Comparison of ENCODE assay signal across 9 cellular contexts in the genomic region with DNA sequence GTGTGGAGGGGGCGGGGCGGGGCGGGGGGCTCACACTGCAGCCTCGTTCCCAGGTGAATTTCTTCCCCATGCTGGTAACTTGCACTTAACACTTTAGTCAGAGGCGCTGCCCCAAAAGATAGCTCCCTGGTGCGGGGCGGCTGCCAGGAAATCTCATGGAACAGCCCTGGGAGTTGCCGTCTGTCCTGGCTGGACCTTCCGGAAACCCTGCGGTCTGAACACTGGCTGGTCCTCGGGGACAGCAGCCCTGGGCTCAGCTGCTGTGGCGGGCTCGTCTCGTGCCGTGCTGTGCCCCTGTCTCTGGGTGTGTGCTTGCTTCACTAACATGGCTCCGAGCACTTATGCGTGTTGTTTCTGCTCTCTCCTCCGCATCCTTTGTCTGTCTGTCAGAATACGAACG. TPM values are rescaled to one million over a fixed set of nuclear protein-coding genes. Genes with fewer than 3 reads are reported as not detected.
DNase-seq lines count a peak whose midpoint lies in the region; ATAC-seq, FAIRE-seq and TF ChIP-seq lines count a peak whose summit lies in the region.
"Had no signal": no experiment of that assay in that cellular context is flagged by ENCODE, and none has a peak within 500 bp of the region (broad histone marks: within the 10 kb centered on the region; RNA-seq: fewer than 3 reads in every experiment).

No MANE protein-coding gene starts in this region.

- no peak for FAIRE-seq in K562 (lab: Jason Lieb, UNC)

- intact Hi-C loops in K562 (cut with micrococcal nuclease): no loop called here
- intact Hi-C loops in OCI-LY7 (cut with micrococcal nuclease; ENCODE audit: unreplicated experiment): no loop called here

- H3K27ac ChIP-seq in K562 (ENCODE audit: extremely low read depth, low read depth, low read length): no peak overlapping the region
- peak overlapping the region; percentile 99 for H3K27ac ChIP-seq in subcutaneous abdominal adipose tissue (ENCODE audit: low read depth, low read length)
- H3K27ac ChIP-seq in OCI-LY7 (ENCODE audit: low read depth, low read length, poor library complexity, severe bottlenecking): no peak overlapping the region

- H3K27me3 ChIP-seq in K562 (ENCODE audit: control insufficient read depth in 2 of 2, insufficient read depth in 2 of 2, low read length in 2 of 2) (no peaks in the 10 kb centered on the region), subcutaneous abdominal adipose tissue (ENCODE audit: control insufficient read depth in 5 of 5, insufficient read depth in 4 of 5, low read length in 5 of 5) (no peaks in the 10 kb centered on the region)
- H3K27me3 ChIP-seq: esophagus squamous epithelium had no signal

- H3K36me3 ChIP-seq in K562 (ENCODE audit: control insufficient read depth, insufficient read depth, low read length): peaks cover 91% of the 10 kb centered on the region
- peaks cover 0 to 53% (median 46%) of the 10 kb centered on the region in 5 donors for H3K36me3 ChIP-seq in subcutaneous abdominal adipose tissue (ENCODE audit: control insufficient read depth in 5 of 5, insufficient read depth in 5 of 5, low read length in 5 of 5)
- H3K36me3 ChIP-seq in OCI-LY7 (ENCODE audit: insufficient read depth, low read length): peaks cover 65% of the 10 kb centered on the region

- no peak for TF ChIP-seq RAD21 in K562 (CRISPR knock-in tag; conservative IDR thresholded peaks at IDR 0.05 in 1 of 2, IDR thresholded peaks at IDR 0.05 in 1 of 2)

- peaks cover 41 to 69% of the 10 kb centered on the region in 2 experiments for H3K4me1 ChIP-seq in K562 (replicated peaks in 1 of 2; ENCODE audit: control insufficient read depth in 2 of 2, insufficient read depth in 2 of 2, low read length in 2 of 2)
- H3K4me1 ChIP-seq in subcutaneous abdominal adipose tissue (ENCODE audit: control insufficient read depth in 5 of 5, insufficient read depth in 5 of 5, low read length in 5 of 5): peaks cover 27 to 74% (median 67%) of the 10 kb centered on the region in 5 donors
- peaks cover 6% of the 10 kb centered on the region for H3K4me1 ChIP-seq in OCI-LY7 (ENCODE audit: insufficient read depth, low read length, poor library complexity, severe bottlenecking)

- H3K79me2 ChIP-seq in K562 (ENCODE audit: control insufficient read depth, insufficient read depth, low read length) (peaks cover 54% of the 10 kb centered on the region), OCI-LY7 (ENCODE audit: insufficient read depth, low read depth, low read length) (peaks cover 8% of the 10 kb centered on the region)

- TF ChIP-seq CTCF in K562 (IDR thresholded peaks at IDR 0.05 in 2 of 3, conservative IDR thresholded peaks at IDR 0.05 in 1 of 3; ENCODE audit: insufficient read depth in 2 of 3, low read depth in 1 of 3, low read length in 3 of 3) (no peak), OCI-LY7 (conservative IDR thresholded peaks at IDR 0.05; ENCODE audit: low read length) (no peak)

- no peak overlapping the region for H2AFZ ChIP-seq in K562 (ENCODE audit: low read depth, low read length)
- no peak overlapping the region for H2AFZ ChIP-seq in OCI-LY7 (ENCODE audit: low read length)

- POLR2A ChIA-PET in K562 (lab: Yijun Ruan, JAX): interaction anchor here (0.6 to 0.7 kb wide), 3 partner anchors 8 to 139 kb away, joined by 3 read pairs; no protein-coding TSS in a partner anchor
- POLR2A ChIA-PET in OCI-LY7 (lab: Charles Lee): interaction anchor here (1.9 kb wide), 1 partner anchor 13 kb away, joined by 5 read pairs; no protein-coding TSS in a partner anchor

- no peak for DNase-seq in K562 (ENCODE audit: extremely low read depth in 1 of 4, low spot score in 3 of 4)
- peak; percentile 31 for DNase-seq in left kidney (ENCODE audit: low read depth, low spot score)
- no peak for DNase-seq in OCI-LY7 (ENCODE audit: low spot score)
- no peak for DNase-seq in GM03348 (ENCODE audit: low spot score)
- DNase-seq: esophagus squamous epithelium had no signal

- no peak for TF ChIP-seq EP300 in K562 (IDR thresholded peaks at IDR 0.05; ENCODE audit: low read length)

- H3K9ac ChIP-seq in K562 (ENCODE audit: insufficient read depth in 1 of 2, low read depth in 2 of 2, low read length in 2 of 2) (no peak overlapping the region), subcutaneous abdominal adipose tissue (ENCODE audit: low read length in 5 of 5) (peak overlapping the region in 1 of 5 donors; percentile 31)

- 95% methylated on average over 16 of the region's 20 CpGs for WGBS in K562 (ENCODE audit: insufficient coverage, low coverage, missing lambda C conversion rate)

- TF ChIP-seq POLR2A in K562 (conservative IDR thresholded peaks at IDR 0.05): no peak

- no peaks in the 10 kb centered on the region for H3K9me3 ChIP-seq in K562 (replicated peaks; ENCODE audit: control insufficient read depth, insufficient read depth, low read depth, low read length)
- H3K9me3 ChIP-seq in subcutaneous abdominal adipose tissue (ENCODE audit: control insufficient read depth in 5 of 5, low read length in 5 of 5): no peaks in the 10 kb centered on the region
- no peaks in the 10 kb centered on the region for H3K9me3 ChIP-seq in OCI-LY7 (ENCODE audit: low read length)
- H3K9me3 ChIP-seq: esophagus squamous epithelium had no signal

- in situ Hi-C loops in K562 (cut with MboI): no loop called here

- CTCF ChIA-PET in K562 (lab: Yijun Ruan, JAX; ENCODE audit: low intra/inter-chr PET ratio) (no interaction called here), OCI-LY7 (lab: Charles Lee; ENCODE audit: unreplicated experiment) (no interaction called here)

- BruUV-seq in K562 (replicated peaks; lab: Mats Ljungman, UMichigan) (no TSS peak), OCI-LY7 (replicated peaks; lab: Mats Ljungman, UMichigan) (no TSS peak)

- no peaks in the 10 kb centered on the region for H3K9me1 ChIP-seq in K562 (ENCODE audit: control insufficient read depth, insufficient read depth, low read length)

- H3K4me2 ChIP-seq in K562 (ENCODE audit: insufficient read depth, low read length) (no peak overlapping the region), OCI-LY7 (ENCODE audit: low read length) (no peak overlapping the region)

- H3K9me2 ChIP-seq in OCI-LY7 (ENCODE audit: insufficient read depth, low read length): no peaks in the 10 kb centered on the region

- no peak overlapping the region for H3K4me3 ChIP-seq in K562
- H3K4me3 ChIP-seq in subcutaneous abdominal adipose tissue (ENCODE audit: low read depth in 1 of 5, low read length in 5 of 5): peak overlapping the region in 3 of 5 donors; percentile 39 to 90 (median 83)
- no peak overlapping the region for H3K4me3 ChIP-seq in OCI-LY7 (ENCODE audit: low read depth, low read length, poor library complexity, severe bottlenecking)
- H3K4me3 ChIP-seq: esophagus squamous epithelium had no signal

- H4K20me1 ChIP-seq in K562 (replicated peaks; ENCODE audit: control insufficient read depth, insufficient read depth, low read length) (0 out of 2 replicates have a peak, but pooled peaks cover 10% of the 10 kb centered on the region), OCI-LY7 (ENCODE audit: insufficient read depth, low read length) (no peaks in the 10 kb centered on the region; the same call in 1 of the 2 replicates)

- ATAC-seq in K562 (no peak), GM19455 (IDR thresholded peaks at IDR 0.05; ENCODE audit: unreplicated experiment) (no peak)
- ATAC-seq: activated naive CD4-positive, alpha-beta T cell treated with anti-CD3 and anti-CD28 coated beads, Interleukin-2, amount 50 U/mL, for 72 hours; HCT116 had no signal

RNA-seq across cellular contexts. Expression of gene PTGES2, which starts 25.8 kb away (rescaled TPM):
- total RNA-seq in K562 (2011; cell fraction: chromatin; rRNA removed; ENCODE audit: low replicate concordance): 91.2 and 285 TPM in 2 replicates
- 223 and 287 TPM in 2 replicates for total RNA-seq in K562 (2011; cell fraction: nucleolus; rRNA removed)
- total RNA-seq in K562 (2011; cell fraction: nucleoplasm; rRNA removed): 132 and 134 TPM in 2 replicates
- total RNA-seq in K562 (2014; rRNA removed): 196 and 257 TPM in 2 replicates
- total RNA-seq in K562 (2014; rRNA removed; fragmentation: Illumina TruSeq; extraction: Trizol): 34.3 and 50.3 TPM in 2 replicates
- 98.9 and 102 TPM in 2 replicates for total RNA-seq in K562 (2015; rRNA removed; fragmentation: Illumina TruSeq; extraction: Trizol)
- total RNA-seq in K562 (2021): 135 and 137 TPM in 2 replicates
- 90.1 and 106 TPM in 2 replicates for polyA plus RNA-seq in K562 (2011; rRNA removed)
- 92.2 and 177 TPM in 2 replicates for polyA plus RNA-seq in K562 (2011; cell fraction: cytosol; rRNA removed)
- polyA plus RNA-seq in K562 (2011; cell fraction: nucleus; rRNA removed): 244 and 370 TPM in 2 replicates
- polyA plus RNA-seq in K562 (2012): 94.0 and 96.2 TPM in 2 replicates
- 89.2 and 128 TPM in 2 replicates for polyA plus RNA-seq in K562 (2014; fragmentation: Illumina TruSeq; extraction: Trizol)
- 1 to 10 TPM; 2.4 to 6.2 TPM for polyA plus RNA-seq in K562 (2014; fragmentation: Nextera tagmentation; extraction: Ambion mirVana)
- polyA plus RNA-seq in K562 (2014; rRNA removed): 128 and 149 TPM in 2 replicates
- polyA minus RNA-seq in K562 (2011; rRNA and poly(A)+ RNA removed): 49.5 and 74.8 TPM in 2 replicates
- polyA minus RNA-seq in K562 (2011; cell fraction: cytosol; rRNA and poly(A)+ RNA removed): 57.2 and 75.5 TPM in 2 replicates
- 73.1 and 77.3 TPM in 2 replicates for polyA minus RNA-seq in K562 (2011; cell fraction: nucleus; rRNA and poly(A)+ RNA removed)
- total RNA-seq in OCI-LY7 (2014; rRNA removed; shearing (Covaris generic)): 67.4 and 68.1 TPM in 2 replicates
- total RNA-seq in OCI-LY7 (2022): 59.2 and 76.3 TPM in 2 replicates

RNA-seq across cellular contexts. Expression of gene SLC25A25, which starts 33.7 kb away (rescaled TPM):
- 56.5 and 74.4 TPM in 2 replicates for total RNA-seq in K562 (2011; cell fraction: chromatin; rRNA removed; ENCODE audit: low replicate concordance)
- 41.5 and 42.5 TPM in 2 replicates for total RNA-seq in K562 (2011; cell fraction: nucleolus; rRNA removed)
- 26.8 and 33.4 TPM in 2 replicates for total RNA-seq in K562 (2011; cell fraction: nucleoplasm; rRNA removed)
- 35.9 and 39.5 TPM in 2 replicates for total RNA-seq in K562 (2014; rRNA removed)
- 19.0 and 19.3 TPM in 2 replicates for total RNA-seq in K562 (2014; rRNA removed; fragmentation: Illumina TruSeq; extraction: Trizol)
- 23.2 and 25.1 TPM in 2 replicates for total RNA-seq in K562 (2015; rRNA removed; fragmentation: Illumina TruSeq; extraction: Trizol)
- total RNA-seq in K562 (2021): 30.1 and 30.7 TPM in 2 replicates
- 21.7 and 26.7 TPM in 2 replicates for polyA plus RNA-seq in K562 (2011; rRNA removed)
- 20.4 and 25.8 TPM in 2 replicates for polyA plus RNA-seq in K562 (2011; cell fraction: cytosol; rRNA removed)
- polyA plus RNA-seq in K562 (2011; cell fraction: nucleus; rRNA removed): 29.9 and 44.4 TPM in 2 replicates
- polyA plus RNA-seq in K562 (2012): 20.5 and 23.5 TPM in 2 replicates
- polyA plus RNA-seq in K562 (2014; fragmentation: Illumina TruSeq; extraction: Trizol): 18.7 and 25.2 TPM in 2 replicates
- polyA plus RNA-seq in K562 (2014; fragmentation: Nextera tagmentation; extraction: Ambion mirVana): under 1 TPM; 0.07 to 0.10 TPM
- polyA plus RNA-seq in K562 (2014; rRNA removed): 27.2 and 31.0 TPM in 2 replicates
- 21.0 and 28.2 TPM in 2 replicates for polyA minus RNA-seq in K562 (2011; rRNA and poly(A)+ RNA removed)
- polyA minus RNA-seq in K562 (2011; cell fraction: cytosol; rRNA and poly(A)+ RNA removed): 14.7 and 16.8 TPM in 2 replicates
- polyA minus RNA-seq in K562 (2011; cell fraction: nucleus; rRNA and poly(A)+ RNA removed): 14.8 and 20.9 TPM in 2 replicates
- total RNA-seq in OCI-LY7 (2014; rRNA removed; shearing (Covaris generic)): 21.4 and 23.7 TPM in 2 replicates
- total RNA-seq in OCI-LY7 (2022): 17.6 and 20.2 TPM in 2 replicates

RNA-seq across cellular contexts. Expression of gene NAIF1, which starts 34.6 kb away (rescaled TPM):
- total RNA-seq in K562 (2011; cell fraction: chromatin; rRNA removed; ENCODE audit: low replicate concordance): 14.2 and 31.0 TPM in 2 replicates
- 27.1 and 29.7 TPM in 2 replicates for total RNA-seq in K562 (2011; cell fraction: nucleolus; rRNA removed)
- 19.1 and 19.8 TPM in 2 replicates for total RNA-seq in K562 (2011; cell fraction: nucleoplasm; rRNA removed)
- total RNA-seq in K562 (2014; rRNA removed): 21.3 and 27.6 TPM in 2 replicates
- total RNA-seq in K562 (2014; rRNA removed; fragmentation: Illumina TruSeq; extraction: Trizol): 15.8 and 16.2 TPM in 2 replicates
- total RNA-seq in K562 (2015; rRNA removed; fragmentation: Illumina TruSeq; extraction: Trizol): 15.9 and 17.4 TPM in 2 replicates
- 23.1 and 26.6 TPM in 2 replicates for total RNA-seq in K562 (2021)
- polyA plus RNA-seq in K562 (2011; rRNA removed): 17.2 and 21.5 TPM in 2 replicates
- polyA plus RNA-seq in K562 (2011; cell fraction: cytosol; rRNA removed): 24.4 and 26.5 TPM in 2 replicates
- polyA plus RNA-seq in K562 (2011; cell fraction: nucleus; rRNA removed): 17.1 and 20.0 TPM in 2 replicates
- 16.5 and 19.9 TPM in 2 replicates for polyA plus RNA-seq in K562 (2012)
- 16.3 and 16.9 TPM in 2 replicates for polyA plus RNA-seq in K562 (2014; fragmentation: Illumina TruSeq; extraction: Trizol)
- 1 to 10 TPM; 4.8 to 5.3 TPM for polyA plus RNA-seq in K562 (2014; fragmentation: Nextera tagmentation; extraction: Ambion mirVana)
- polyA plus RNA-seq in K562 (2014; rRNA removed): 17.7 and 17.8 TPM in 2 replicates
- polyA minus RNA-seq in K562 (2011; rRNA and poly(A)+ RNA removed): 14.9 and 19.6 TPM in 2 replicates
- 14.2 and 26.5 TPM in 2 replicates for polyA minus RNA-seq in K562 (2011; cell fraction: cytosol; rRNA and poly(A)+ RNA removed)
- polyA minus RNA-seq in K562 (2011; cell fraction: nucleus; rRNA and poly(A)+ RNA removed): 6.3 and 7.7 TPM in 2 replicates
- 8.6 TPM in 2 replicates for total RNA-seq in OCI-LY7 (2014; rRNA removed; shearing (Covaris generic))
- total RNA-seq in OCI-LY7 (2022): 14.8 and 14.9 TPM in 2 replicates

RNA-seq across cellular contexts. Expression of gene LCN2, which starts 47.6 kb away (rescaled TPM):
- total RNA-seq in K562 (2011; cell fraction: chromatin; rRNA removed; ENCODE audit: low replicate concordance): 0.58 and 2.0 TPM in 2 replicates
- 1.1 and 1.3 TPM in 2 replicates for total RNA-seq in K562 (2011; cell fraction: nucleolus; rRNA removed)
- total RNA-seq in K562 (2011; cell fraction: nucleoplasm; rRNA removed): 1.7 TPM in 1 of 2 replicates, not detected in the other
- total RNA-seq in K562 (2014; rRNA removed): 0.20 and 0.54 TPM in 2 replicates
- total RNA-seq in K562 (2014; rRNA removed; fragmentation: Illumina TruSeq; extraction: Trizol): 0.47 TPM in 1 of 2 replicates, not detected in the other
- not detected in 2 replicates for total RNA-seq in K562 (2015; rRNA removed; fragmentation: Illumina TruSeq; extraction: Trizol)
- total RNA-seq in K562 (2021): 0.40 and 0.72 TPM in 2 replicates
- polyA plus RNA-seq in K562 (2011; rRNA removed): 0.60 and 1.2 TPM in 2 replicates
- 0.40 and 0.69 TPM in 2 replicates for polyA plus RNA-seq in K562 (2011; cell fraction: cytosol; rRNA removed)
- polyA plus RNA-seq in K562 (2011; cell fraction: nucleus; rRNA removed): 3.3 and 4.8 TPM in 2 replicates
- 0.16 and 0.37 TPM in 2 replicates for polyA plus RNA-seq in K562 (2012)
- polyA plus RNA-seq in K562 (2014; fragmentation: Illumina TruSeq; extraction: Trizol): 0.22 and 1.0 TPM in 2 replicates
- polyA plus RNA-seq in K562 (2014; fragmentation: Nextera tagmentation; extraction: Ambion mirVana): under 1 TPM; 0.10 to 0.11 TPM
- polyA plus RNA-seq in K562 (2014; rRNA removed): 0.21 and 0.65 TPM in 2 replicates
- polyA minus RNA-seq in K562 (2011; rRNA and poly(A)+ RNA removed): 1.2 and 1.4 TPM in 2 replicates
- polyA minus RNA-seq in K562 (2011; cell fraction: cytosol; rRNA and poly(A)+ RNA removed): not detected in 2 replicates
- not detected in 2 replicates for polyA minus RNA-seq in K562 (2011; cell fraction: nucleus; rRNA and poly(A)+ RNA removed)
- total RNA-seq in OCI-LY7 (2014; rRNA removed; shearing (Covaris generic)): not detected in 2 replicates
- not detected in 2 replicates for total RNA-seq in OCI-LY7 (2022)
- total RNA-seq: activated naive CD4-positive, alpha-beta T cell treated with anti-CD3 and anti-CD28 coated beads, Interleukin-2, amount 50 U/mL, for 72 hours had no signal

RNA-seq across cellular contexts. Expression of gene BBLN, which starts 58.4 kb away (rescaled TPM):
- 24.5 and 53.9 TPM in 2 replicates for total RNA-seq in K562 (2011; cell fraction: chromatin; rRNA removed; ENCODE audit: low replicate concordance)
- total RNA-seq in K562 (2011; cell fraction: nucleolus; rRNA removed): 72.0 and 78.0 TPM in 2 replicates
- total RNA-seq in K562 (2011; cell fraction: nucleoplasm; rRNA removed): 65.8 and 106 TPM in 2 replicates
- total RNA-seq in K562 (2014; rRNA removed) (331 and 433 TPM in 2 replicates), K562 (2014; rRNA removed; fragmentation: Illumina TruSeq; extraction: Trizol) (11.5 and 11.9 TPM in 2 replicates), K562 (2015; rRNA removed; fragmentation: Illumina TruSeq; extraction: Trizol) (109 and 123 TPM in 2 replicates), K562 (2021) (172 and 177 TPM in 2 replicates), OCI-LY7 (2022) (66.9 and 67.5 TPM in 2 replicates)
- polyA plus RNA-seq in K562 (2011; rRNA removed) (87.1 and 125 TPM in 2 replicates), K562 (2014; fragmentation: Illumina TruSeq; extraction: Trizol) (30.1 and 181 TPM in 2 replicates), K562 (2014; fragmentation: Nextera tagmentation; extraction: Ambion mirVana) (10 to 100 TPM in 1 of 2 experiments, 1 to 10 TPM in 1; 4.2 to 13.7 TPM), K562 (2014; rRNA removed) (191 and 213 TPM in 2 replicates)
- 256 and 738 TPM in 2 replicates for polyA plus RNA-seq in K562 (2011; cell fraction: cytosol; rRNA removed)
- polyA plus RNA-seq in K562 (2011; cell fraction: nucleus; rRNA removed): 139 and 249 TPM in 2 replicates
- 180 and 393 TPM in 2 replicates for polyA plus RNA-seq in K562 (2012)
- 19.8 and 21.1 TPM in 2 replicates for polyA minus RNA-seq in K562 (2011; rRNA and poly(A)+ RNA removed)
- polyA minus RNA-seq in K562 (2011; cell fraction: cytosol; rRNA and poly(A)+ RNA removed): 74.5 and 112 TPM in 2 replicates
- 29.6 and 47.0 TPM in 2 replicates for polyA minus RNA-seq in K562 (2011; cell fraction: nucleus; rRNA and poly(A)+ RNA removed)
- 82.0 and 104 TPM in 2 replicates for total RNA-seq in OCI-LY7 (2014; rRNA removed; shearing (Covaris generic))

Comparison
In these comparisons a context has a peak if more than half of its experiments do, and no peak if none do; other contexts are left out.
1. H3K4me3 ChIP-seq: peak in subcutaneous abdominal adipose tissue (3 of 5); none in K562 (single experiment) and OCI-LY7 (single experiment).